In the genomic region with DNA sequence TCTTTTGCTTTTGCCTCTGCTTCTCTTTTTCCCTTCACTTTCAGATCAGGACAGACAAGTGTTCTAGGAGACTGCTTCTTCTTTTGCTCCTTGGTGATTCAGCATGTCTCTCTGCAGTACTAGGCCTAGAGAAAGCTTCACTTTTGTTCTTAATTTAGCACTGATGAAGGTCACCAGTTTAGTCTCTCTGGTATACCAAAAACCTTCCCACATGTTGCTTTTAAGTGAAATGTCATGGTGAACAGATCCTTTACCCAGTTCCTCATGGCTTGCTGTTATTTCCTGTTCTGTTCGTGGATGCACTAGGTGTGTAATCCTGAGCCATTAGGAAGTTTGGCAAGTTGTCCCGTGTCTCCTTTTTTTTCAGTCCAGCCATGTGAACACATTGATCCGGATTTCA, we compare ENCODE assay signal across 14 cellular contexts. TPM values are rescaled to one million over a fixed set of nuclear protein-coding genes. Genes with fewer than 3 reads are reported as not detected.
DNase-seq lines count a peak whose midpoint lies in the region; ATAC-seq and TF ChIP-seq lines count a peak whose summit lies in the region.
"Had no signal": no experiment of that assay in that cellular context is flagged by ENCODE, and none has a peak within 500 bp of the region (broad histone marks: within the 10 kb centered on the region; RNA-seq: fewer than 3 reads in every experiment).

No MANE protein-coding gene starts in this region.

- CTCF ChIA-PET in activated CD8-positive, alpha-beta T cell treated with anti-CD3 and anti-CD28 coated beads for 36 hours (lab: Charles Lee) = no interaction called here

- DNase-seq in CD1c-positive myeloid dendritic cell (ENCODE audit: extremely low spot score) (peak; percentile 55), GM23248 (peak; percentile 5), midbrain (lab: John Stamatoyannopoulos, UW) (peak; percentile 16), NCI-H526 treated with DMSO at 0.1 percent for 48 hours (lab: John Stamatoyannopoulos, UW) (no peak), SKM-1 treated with dmso at 0.1 percent for 144 hours (lab: John Stamatoyannopoulos, UW; ENCODE audit: unreplicated experiment) (no peak)
- no peak for DNase-seq in activated CD8-positive, alpha-beta T cell treated with anti-CD3 and anti-CD28 coated beads for 36 hours
- no peak for DNase-seq in stimulated activated CD4-positive, alpha-beta T cell treated with anti-CD3 and anti-CD28 coated beads, Interleukin-1b, Interleukin-23, amount 100 ng/mL, for 48 hours
- DNase-seq: activated CD4-positive, alpha-beta T cell treated with anti-CD3 and anti-CD28 coated beads for 48 hours; cortex of kidney; GDM1; nephron progenitor cell; OCI-M1 had no signal

- H3K27ac ChIP-seq in GM23248 = no peak overlapping the region; the same call in 1 of the 2 replicates
- H3K27ac ChIP-seq: hepatocyte had no signal

- no peak overlapping the region for H3K4me2 ChIP-seq in GM23248 (ENCODE audit: unreplicated experiment)
- H3K4me2 ChIP-seq: hepatocyte had no signal

- no peaks in the 10 kb centered on the region for H3K9me2 ChIP-seq in GM23248 (ENCODE audit: insufficient read depth)

- H3K36me3 ChIP-seq in GM23248 (ENCODE audit: low read depth) = no peaks in the 10 kb centered on the region

- no peak overlapping the region for H3K9ac ChIP-seq in GM23248

- 26 to 29% methylated on average over 3 of the region's 3 CpGs for WGBS in GM23248 (ENCODE audit: low coverage in 1 of 2, low lambda C conversion rate in 2 of 2, missing lambda C conversion rate in 2 of 2), 2 experiments

- no peak overlapping the region for H3K4me3 Mint-ChIP-seq in activated CD8-positive, alpha-beta T cell treated with anti-CD3 and anti-CD28 coated beads for 36 hours

- H3K9me3 Mint-ChIP-seq in activated CD8-positive, alpha-beta T cell treated with anti-CD3 and anti-CD28 coated beads for 36 hours = no peaks in the 10 kb centered on the region

- H3K4me3 ChIP-seq in GM23248 = no peak overlapping the region
- H3K4me3 ChIP-seq: hepatocyte had no signal

- TF ChIP-seq CTCF in activated CD8-positive, alpha-beta T cell treated with anti-CD3 and anti-CD28 coated beads for 36 hours (IDR thresholded peaks at IDR 0.05) = no peak

- no peaks in the 10 kb centered on the region for H3K9me3 ChIP-seq in GM23248 (ENCODE audit: low read depth)

- POLR2A ChIA-PET in activated CD8-positive, alpha-beta T cell treated with anti-CD3 and anti-CD28 coated beads for 36 hours (lab: Charles Lee) = no interaction called here

- no peak overlapping the region for H2AFZ ChIP-seq in GM23248
- H2AFZ ChIP-seq: hepatocyte had no signal

- H3K27ac Mint-ChIP-seq in activated CD8-positive, alpha-beta T cell treated with anti-CD3 and anti-CD28 coated beads for 36 hours = peak overlapping the region; percentile 30

- no peaks in the 10 kb centered on the region for H4K20me1 ChIP-seq in GM23248 (ENCODE audit: insufficient read depth)

- H3K79me2 ChIP-seq in GM23248 (ENCODE audit: insufficient read depth) = no peaks in the 10 kb centered on the region
- H3K79me2 ChIP-seq: hepatocyte had no signal

- H3K27me3 Mint-ChIP-seq in activated CD8-positive, alpha-beta T cell treated with anti-CD3 and anti-CD28 coated beads for 36 hours = no peaks in the 10 kb centered on the region

- no peaks in the 10 kb centered on the region; the same call in 1 of the 2 replicates for H3K4me1 ChIP-seq in GM23248 (ENCODE audit: insufficient read depth)

- intact Hi-C loops in activated CD8-positive, alpha-beta T cell treated with anti-CD3 and anti-CD28 coated beads for 36 hours (cut with micrococcal nuclease) = no loop called here

- H3K27me3 ChIP-seq in GM23248 (replicated peaks; ENCODE audit: insufficient read depth) = no peaks in the 10 kb centered on the region
- H3K27me3 ChIP-seq: hepatocyte had no signal

- ATAC-seq in activated CD8-positive, alpha-beta T cell treated with anti-CD3 and anti-CD28 coated beads for 36 hours = no peak
- no peak for ATAC-seq in GM21526 (IDR thresholded peaks at IDR 0.05; ENCODE audit: low FRiP score, unreplicated experiment)

- in situ Hi-C loops in GM23248 (cut with MboI) = no loop called here

- H3F3A ChIP-seq in GM23248 (ENCODE audit: insufficient read depth) = no peaks in the 10 kb centered on the region

- peaks cover 2% of the 10 kb centered on the region for H3K36me3 Mint-ChIP-seq in activated CD8-positive, alpha-beta T cell treated with anti-CD3 and anti-CD28 coated beads for 36 hours (ENCODE audit: low read depth)

- H3K4me1 Mint-ChIP-seq in activated CD8-positive, alpha-beta T cell treated with anti-CD3 and anti-CD28 coated beads for 36 hours (ENCODE audit: low read depth) = peaks cover 27% of the 10 kb centered on the region

RNA-seq across cellular contexts. Expression of a gene that starts 53.3 kb away (rescaled TPM):
- total RNA-seq in GM23248 (2014; rRNA removed; shearing (Covaris generic)) = 8.5 and 8.7 TPM in 2 replicates
- 188 and 193 TPM in 2 replicates for polyA plus RNA-seq in GM23248 (2016; fragmentation: Nextera tagmentation; extraction: Ambion mirVana)
- total RNA-seq in activated CD8-positive, alpha-beta T cell treated with anti-CD3 and anti-CD28 coated beads for 36 hours = 10 to 100 TPM; 31.6 to 36.8 TPM

Comparison
In these comparisons a context has a peak if more than half of its experiments do, and no peak if none do; other contexts are left out.
1. DNase-seq: peak in CD1c-positive myeloid dendritic cell (single experiment), GM23248 (single experiment) and midbrain (single experiment); none in activated CD8-positive, alpha-beta T cell treated with anti-CD3 and anti-CD28 coated beads for 36 hours (single experiment), NCI-H526 treated with DMSO at 0.1 percent for 48 hours (single experiment), stimulated activated CD4-positive, alpha-beta T cell treated with anti-CD3 and anti-CD28 coated beads, Interleukin-1b, Interleukin-23, amount 100 ng/mL, for 48 hours (single experiment) and SKM-1 treated with dmso at 0.1 percent for 144 hours (single experiment).